9 cellular contexts compared by ENCODE assay signal in genomic region chr15:96334705-96335428, GRCh38. TPM values are rescaled to one million over a fixed set of nuclear protein-coding genes. Genes with fewer than 3 reads are reported as not detected.
DNase-seq lines count a peak whose midpoint lies in the region; TF ChIP-seq lines count a peak whose summit lies in the region.
"Had no signal": no experiment of that assay in that cellular context is flagged by ENCODE, and none has a peak within 500 bp of the region (broad histone marks: within the 10 kb centered on the region; RNA-seq: fewer than 3 reads in every experiment).

No MANE protein-coding gene starts in this region.

- DNase-seq in GM13976 (ENCODE audit: low spot score) (peak; percentile 6), ascending aorta (ENCODE audit: low spot score in 2 of 2) (no peak), DMS 273 (lab: John Stamatoyannopoulos, UW; ENCODE audit: unreplicated experiment) (no peak), DMS153 treated with DMSO at 0.1 percent for 48 hours (lab: John Stamatoyannopoulos, UW; ENCODE audit: unreplicated experiment) (no peak), UCSD-AML1 (lab: John Stamatoyannopoulos, UW; ENCODE audit: unreplicated experiment) (no peak), NCI-H2196 (lab: John Stamatoyannopoulos, UW; ENCODE audit: unreplicated experiment) (no peak)

- H3K4me1 ChIP-seq in ascending aorta = peaks cover 0 to 3% of the 10 kb centered on the region in 2 donors
- H3K4me1 ChIP-seq in iPS-18a (ENCODE audit: control insufficient read depth, low read depth, low read length) = peaks cover 52% of the 10 kb centered on the region

- H3K9me3 ChIP-seq in ascending aorta (no peaks in the 10 kb centered on the region), iPS-18a (ENCODE audit: control insufficient read depth, low read depth, low read length) (no peaks in the 10 kb centered on the region)

- in situ Hi-C loops in GM13976 (cut with MboI; ENCODE audit: low sequenced_read_pairs, unreplicated experiment) = loop anchor here (25.0 kb wide), 1 partner anchor 1073 kb away; no protein-coding TSS in a partner anchor

- no peaks in the 10 kb centered on the region for H3K27me3 ChIP-seq in ascending aorta
- H3K27me3 ChIP-seq in iPS-18a (ENCODE audit: control insufficient read depth, insufficient read depth, low read length) = peaks cover 96% of the 10 kb centered on the region

- H3K4me3 ChIP-seq in ascending aorta (peak overlapping the region; percentile 95), iPS-18a (ENCODE audit: low read length) (peak overlapping the region; percentile 18), skin epidermis (peak overlapping the region; percentile 35 to 62 (median 48))
- H3K4me3 ChIP-seq: cardiac muscle cell had no signal

- no peak for TF ChIP-seq CTCF in GM13976 (IDR thresholded peaks at IDR 0.05; ENCODE audit: borderline replicate concordance, control extremely low read depth, extremely low read depth, insufficient read depth, missing control alignments)
- no peak for TF ChIP-seq CTCF in ascending aorta (IDR thresholded peaks at IDR 0.05)

- intact Hi-C loops in ascending aorta (cut with DNase I) = loop anchor here (5.0 to 10.0 kb wide), 4 partner anchors 460 to 1663 kb away; no protein-coding TSS in a partner anchor

- H3K36me3 ChIP-seq in ascending aorta = peaks cover 4 to 34% of the 10 kb centered on the region in 2 donors
- H3K36me3 ChIP-seq in iPS-18a (ENCODE audit: control insufficient read depth, low read depth, low read length) = no peaks in the 10 kb centered on the region
- H3K36me3 ChIP-seq: cardiac muscle cell had no signal

- H3K9ac ChIP-seq in iPS-18a (ENCODE audit: low read length) = no peak overlapping the region

- peak overlapping the region; percentile 91 for H3K27ac ChIP-seq in ascending aorta
- H3K27ac ChIP-seq in iPS-18a (ENCODE audit: low read length) = no peak overlapping the region
- H3K27ac ChIP-seq in skin epidermis = peak overlapping the region in 18 of 21 experiments; percentile 34 to 95 (median 82)
- H3K27ac ChIP-seq: cardiac muscle cell had no signal

RNA-seq across cellular contexts. Expression of gene NR2F2, which starts 4.4 kb away (rescaled TPM):
- total RNA-seq in ascending aorta = 126 TPM

Comparison
In these comparisons a context has a peak if more than half of its experiments do, and no peak if none do; other contexts are left out.
1. H3K4me3 ChIP-seq: peak in every context shown above with its lines; median percentile 95 in ascending aorta; 48 in skin epidermis; 18 in iPS-18a.